ENCODE assay signal across 8 cellular contexts in genomic region chr19:38388310-38389100, GRCh38. TPM values are rescaled to one million over a fixed set of nuclear protein-coding genes. Genes with fewer than 3 reads are reported as not detected.
DNase-seq lines count a peak whose midpoint lies in the region; ATAC-seq and TF ChIP-seq lines count a peak whose summit lies in the region.

TSS of gene SPRED3 (plus strand) at chr19:38388697. CDS start at chr19:38390303, 1,606 bp downstream.

- no peaks in the 10 kb centered on the region for H4K20me1 ChIP-seq in OCI-LY7 (ENCODE audit: insufficient read depth, low read length)

- in situ Hi-C loops in transverse colon (cut with MboI; ENCODE audit: low pct_ligation_motif_present in 1 of 4, low pct_unique_long_range_greater_than_20kb in 1 of 4, low sequenced_read_pairs in 3 of 4): no loop called here

- no TSS peak for BruUV-seq in OCI-LY7 (replicated peaks; lab: Mats Ljungman, UMichigan)

- H3K36me3 ChIP-seq in OCI-LY7 (ENCODE audit: insufficient read depth, low read length) (peaks cover 8% of the 10 kb centered on the region; the same call in 1 of the 2 replicates), transverse colon (peaks cover 0 to 2% (median under 1%) of the 10 kb centered on the region in 4 donors)

- ATAC-seq in GM21737 (IDR thresholded peaks at IDR 0.05; ENCODE audit: unreplicated experiment) (peak; percentile 18), GM19397 (IDR thresholded peaks at IDR 0.05; ENCODE audit: unreplicated experiment) (no peak)

- no peak within 1 kb of the TSS for H2AFZ ChIP-seq in OCI-LY7 (ENCODE audit: low read length)

- H3K4me3 ChIP-seq in AG04449 (ENCODE audit: low read depth, low read length) (peak within 1 kb of the TSS; percentile 75), OCI-LY7 (ENCODE audit: low read depth, low read length, poor library complexity, severe bottlenecking) (peak within 1 kb of the TSS; percentile 62), lower leg skin (ENCODE audit: low read depth, poor library complexity, severe bottlenecking) (peak within 1 kb of the TSS; percentile 21), transverse colon (peak within 1 kb of the TSS; percentile 17 to 54 (median 32))

- peaks cover 52% of the 10 kb centered on the region for H3K27me3 ChIP-seq in transverse colon

- H3K4me2 ChIP-seq in OCI-LY7 (ENCODE audit: low read length): peak within 1 kb of the TSS; percentile 66

- no peaks in the 10 kb centered on the region for H3K9me2 ChIP-seq in OCI-LY7 (ENCODE audit: insufficient read depth, low read length)

- intact Hi-C loops in OCI-LY7 (cut with micrococcal nuclease; ENCODE audit: unreplicated experiment): loop anchor here (2.0 kb wide), 1 partner anchor 14 kb away; the partner anchor contains the start of gene PSMD8
- intact Hi-C loops in lower leg skin (cut with DNase I; ENCODE audit: low total_unique reads): no loop called here
- intact Hi-C loops in transverse colon (cut with DNase I; ENCODE audit: low total_unique reads): no loop called here

- H3K79me2 ChIP-seq in OCI-LY7 (ENCODE audit: insufficient read depth, low read depth, low read length): no peaks in the 10 kb centered on the region

- TF ChIP-seq POLR2A in lower leg skin (IDR thresholded peaks at IDR 0.05) (no peak), transverse colon (IDR thresholded peaks at IDR 0.05) (no peak)

- TF ChIP-seq CTCF in AG04449 (IDR thresholded peaks at IDR 0.05; ENCODE audit: insufficient read depth, low read length, missing control alignments) (no peak), OCI-LY7 (conservative IDR thresholded peaks at IDR 0.05; ENCODE audit: low read length) (no peak), lower leg skin (IDR thresholded peaks at IDR 0.05) (no peak), transverse colon (IDR thresholded peaks at IDR 0.05) (no peak)

- no peak for TF ChIP-seq EP300 in transverse colon (IDR thresholded peaks at IDR 0.05; ENCODE audit: low read depth)

- DNase-seq in AG04449 (ENCODE audit: low read depth, low spot score): no peak
- no peak for DNase-seq in OCI-LY7 (ENCODE audit: low spot score)
- peak; percentile 70 for DNase-seq in dermis blood vessel endothelial cell
- no peak for DNase-seq in lower leg skin (ENCODE audit: low spot score in 2 of 2)
- DNase-seq in transverse colon: no peak
- no peak for DNase-seq in amniotic stem cell (lab: John Stamatoyannopoulos, UW)

- CTCF ChIA-PET in AG04449 (lab: Yijun Ruan, JAX) (interaction anchor here (0.9 to 5.8 kb wide), 10 partner anchors 12 to 154 kb away, joined by 3 to 41 read pairs (median 8); partner anchors contain the start of genes FAM98C and PSMD8), OCI-LY7 (lab: Charles Lee; ENCODE audit: unreplicated experiment) (interaction anchor here (0.7 kb wide), 2 partner anchors 14 to 15 kb away, joined by 3 to 15 read pairs; partner anchors contain the start of genes FAM98C and PSMD8)

- H3K9me3 ChIP-seq in OCI-LY7 (ENCODE audit: low read length) (no peaks in the 10 kb centered on the region), transverse colon (no peaks in the 10 kb centered on the region)

- WGBS in lower leg skin, 2 donors: 0 to 3% methylated on average over 15 to 27 of the region's 46 CpGs
- WGBS in transverse colon (ENCODE audit: low coverage in 1 of 2), 2 donors: 5% methylated on average over 14 of the region's 46 CpGs; no CpG with 5 or more reads in 1 of the 2 donors

- POLR2A ChIA-PET in AG04449 (lab: Yijun Ruan, JAX) (interaction anchor here (0.5 to 3.6 kb wide), 5 partner anchors 11 to 481 kb away, joined by 3 to 35 read pairs (median 4); partner anchors contain the start of genes PSMD8 and SIPA1L3), OCI-LY7 (lab: Charles Lee) (interaction anchor here (0.6 to 2.2 kb wide), 4 partner anchors 11 to 523 kb away, joined by 4 to 11 read pairs (median 7); partner anchors contain the start of genes FAM98C and PSMD8)

- H3K4me1 ChIP-seq in OCI-LY7 (ENCODE audit: insufficient read depth, low read length, poor library complexity, severe bottlenecking) (peaks cover 9% of the 10 kb centered on the region), transverse colon (peaks cover 8 to 36% (median 34%) of the 10 kb centered on the region in 4 donors)

- H3K27ac ChIP-seq in OCI-LY7 (ENCODE audit: low read depth, low read length, poor library complexity, severe bottlenecking): peak within 1 kb of the TSS; percentile 23
- peak within 1 kb of the TSS; percentile 49 to 62 (median 55) for H3K27ac ChIP-seq in transverse colon

RNA-seq across cellular contexts. Expression of gene SPRED3, which starts in this region (rescaled TPM):
- total RNA-seq in OCI-LY7 (2014; rRNA removed; shearing (Covaris generic)): 0.09 and 1.0 TPM in 2 replicates
- 2.1 and 3.0 TPM in 2 replicates for total RNA-seq in OCI-LY7 (2022)
- 0.51 and 1.0 TPM in 2 replicates for total RNA-seq in dermis blood vessel endothelial cell
- 1 to 10 TPM in 2 of 4 donors, under 1 TPM in 2; 0.34 to 1.9 (median 1.1) TPM for total RNA-seq in lower leg skin
- total RNA-seq in transverse colon: 1 to 10 TPM in 1 of 4 donors, under 1 TPM in 2, not detected in 1; 0.14 to 3.0 (median 0.48) TPM

Comparison
In these comparisons a context has a peak if more than half of its experiments do, and no peak if none do; other contexts are left out.
1. H3K4me3 ChIP-seq: peak in every context shown above with its lines; median percentile 75 in AG04449; 62 in OCI-LY7; 32 in transverse colon; 21 in lower leg skin.